ENCODE assay signal across 8 cellular contexts in genomic region chr22:38204784-38205183, GRCh38. TPM values are rescaled to one million over a fixed set of nuclear protein-coding genes. Genes with fewer than 3 reads are reported as not detected.
DNase-seq lines count a peak whose midpoint lies in the region; ATAC-seq and TF ChIP-seq lines count a peak whose summit lies in the region.

No MANE protein-coding gene starts in this region.

- 66 to 79% methylated on average over 7 of the region's 7 CpGs for WGBS in upper lobe of left lung, 2 donors

- H3K9me3 ChIP-seq in left ventricle myocardium inferior (replicated peaks) = no peaks in the 10 kb centered on the region
- no peaks in the 10 kb centered on the region for H3K9me3 ChIP-seq in upper lobe of left lung

- no peak overlapping the region for H3K27ac Mint-ChIP-seq in activated B cell treated with CpG ODN at 0.5 μM for 24 hours
- no peak overlapping the region for H3K27ac Mint-ChIP-seq in activated CD4-positive, alpha-beta T cell treated with anti-CD3 and anti-CD28 coated beads, Interleukin-2, amount 10 ng/mL, durations not matched to agents 24 days and 14 days

- H3K4me1 ChIP-seq in left ventricle myocardium inferior (peaks cover 45% of the 10 kb centered on the region), upper lobe of left lung (peaks cover 24 to 30% (median 27%) of the 10 kb centered on the region in 4 donors)

- peak overlapping the region; percentile 97 for H3K27ac ChIP-seq in left ventricle myocardium inferior (replicated peaks)
- H3K27ac ChIP-seq in layer of hippocampus (ENCODE audit: low read depth, low read length) = peak overlapping the region; percentile 71
- H3K27ac ChIP-seq in upper lobe of left lung = peak overlapping the region in 3 of 4 donors; percentile 62 to 99 (median 96)

- H3K27me3 Mint-ChIP-seq in activated B cell treated with CpG ODN at 0.5 μM for 24 hours = no peaks in the 10 kb centered on the region
- no peaks in the 10 kb centered on the region for H3K27me3 Mint-ChIP-seq in activated CD4-positive, alpha-beta T cell treated with anti-CD3 and anti-CD28 coated beads, Interleukin-2, amount 10 ng/mL, durations not matched to agents 24 days and 14 days

- peaks cover 36% of the 10 kb centered on the region for H3K4me1 Mint-ChIP-seq in activated B cell treated with CpG ODN at 0.5 μM for 24 hours
- H3K4me1 Mint-ChIP-seq in activated CD4-positive, alpha-beta T cell treated with anti-CD3 and anti-CD28 coated beads, Interleukin-2, amount 10 ng/mL, durations not matched to agents 24 days and 14 days = peaks cover 34% of the 10 kb centered on the region

- CTCF ChIA-PET in activated B cell treated with CpG ODN at 0.5 μM for 24 hours (lab: Charles Lee) = interaction anchor here (2.1 kb wide), 1 partner anchor 11 kb away, joined by 8 read pairs; no protein-coding TSS in a partner anchor

- intact Hi-C loops in left ventricle myocardium inferior (cut with micrococcal nuclease) (no loop called here), cardiac septum (cut with DNase I) (loop anchor here (5.0 kb wide), 1 partner anchor 98 kb away; no protein-coding TSS in a partner anchor), activated B cell treated with CpG ODN at 0.5 μM for 24 hours (cut with micrococcal nuclease) (loop anchor here (5.0 to 10.0 kb wide), 3 partner anchors 58 to 368 kb away; partner anchors contain the start of genes DMC1 and PICK1)
- intact Hi-C loops in activated CD4-positive, alpha-beta T cell treated with anti-CD3 and anti-CD28 coated beads, Interleukin-2, amount 10 ng/mL, durations not matched to agents 24 days and 14 days (cut with micrococcal nuclease) = loop anchor here (10.0 kb wide), 1 partner anchor 90 kb away; the partner anchor contains the start of gene BAIAP2L2

- no peak overlapping the region for H3K4me3 ChIP-seq in left ventricle myocardium inferior
- no peak overlapping the region for H3K4me3 ChIP-seq in upper lobe of left lung

- POLR2A ChIA-PET in activated B cell treated with CpG ODN at 0.5 μM for 24 hours (lab: Charles Lee) = interaction anchor here (0.9 to 1.8 kb wide), 2 partner anchors 23 to 43 kb away, joined by 5 to 8 read pairs; partner anchors contain the start of gene PLA2G6

- H3K27me3 ChIP-seq in left ventricle myocardium inferior (ENCODE audit: low read depth) = no peaks in the 10 kb centered on the region
- no peaks in the 10 kb centered on the region for H3K27me3 ChIP-seq in layer of hippocampus (ENCODE audit: control insufficient read depth, insufficient read depth, low read length)
- H3K27me3 ChIP-seq in upper lobe of left lung = no peaks in the 10 kb centered on the region

- H3K36me3 ChIP-seq in left ventricle myocardium inferior (no peaks in the 10 kb centered on the region), upper lobe of left lung (peaks cover 0 to 9% (median 0%) of the 10 kb centered on the region in 4 donors)

- no peaks in the 10 kb centered on the region for H3K36me3 Mint-ChIP-seq in activated B cell treated with CpG ODN at 0.5 μM for 24 hours (ENCODE audit: low read depth)
- peaks cover 1% of the 10 kb centered on the region for H3K36me3 Mint-ChIP-seq in activated CD4-positive, alpha-beta T cell treated with anti-CD3 and anti-CD28 coated beads, Interleukin-2, amount 10 ng/mL, durations not matched to agents 24 days and 14 days (ENCODE audit: low read depth)

- no peak for DNase-seq in left ventricle myocardium inferior
- DNase-seq in cardiac septum (ENCODE audit: low spot score) = no peak
- DNase-seq in activated B cell treated with CpG ODN at 0.5 μM for 24 hours = no peak
- DNase-seq in upper lobe of left lung = no peak
- DNase-seq in DMS53 (lab: John Stamatoyannopoulos, UW) = no peak
- no peak for DNase-seq in activated CD4-positive, alpha-beta T cell treated with anti-CD3 and anti-CD28 coated beads, Interleukin-2, amount 10 ng/mL, durations not matched to agents 24 days and 14 days

- no peak for TF ChIP-seq EP300 in upper lobe of left lung (IDR thresholded peaks at IDR 0.05)

- TF ChIP-seq CTCF in left ventricle myocardium inferior (IDR thresholded peaks at IDR 0.05; ENCODE audit: borderline replicate concordance) = no peak
- no peak for TF ChIP-seq CTCF in activated B cell treated with CpG ODN at 0.5 μM for 24 hours (IDR thresholded peaks at IDR 0.05)
- no peak for TF ChIP-seq CTCF in upper lobe of left lung (IDR thresholded peaks at IDR 0.05)

- H3K9me3 Mint-ChIP-seq in activated B cell treated with CpG ODN at 0.5 μM for 24 hours = no peaks in the 10 kb centered on the region
- H3K9me3 Mint-ChIP-seq in activated CD4-positive, alpha-beta T cell treated with anti-CD3 and anti-CD28 coated beads, Interleukin-2, amount 10 ng/mL, durations not matched to agents 24 days and 14 days = no peaks in the 10 kb centered on the region

- ATAC-seq in activated B cell treated with CpG ODN at 0.5 μM for 24 hours (ENCODE audit: low read depth) = peak; percentile 9
- ATAC-seq in upper lobe of left lung (ENCODE audit: low FRiP score in 2 of 2) = no peak
- ATAC-seq in HG03108 (IDR thresholded peaks at IDR 0.05; ENCODE audit: unreplicated experiment) = no peak

- TF ChIP-seq POLR2A in upper lobe of left lung (IDR thresholded peaks at IDR 0.05) = no peak

- H3K4me3 Mint-ChIP-seq in activated B cell treated with CpG ODN at 0.5 μM for 24 hours = no peak overlapping the region
- H3K4me3 Mint-ChIP-seq in activated CD4-positive, alpha-beta T cell treated with anti-CD3 and anti-CD28 coated beads, Interleukin-2, amount 10 ng/mL, durations not matched to agents 24 days and 14 days = no peak overlapping the region

RNA-seq across cellular contexts. Expression of gene MAFF, which starts 3.0 kb away (rescaled TPM):
- total RNA-seq in left ventricle myocardium inferior (4.7 TPM), cardiac septum (9.8 TPM), activated B cell treated with CpG ODN at 0.5 μM for 24 hours (2.3 and 4.5 TPM in 2 replicates), upper lobe of left lung (10 to 100 TPM; 25.1 to 75.7 (median 44.5) TPM)
- total RNA-seq in activated CD4-positive, alpha-beta T cell treated with anti-CD3 and anti-CD28 coated beads, Interleukin-2, amount 10 ng/mL, durations not matched to agents 24 days and 14 days = 12.6 and 12.8 TPM in 2 replicates

RNA-seq across cellular contexts. Expression of gene PLA2G6, which starts 23.2 kb away (rescaled TPM):
- total RNA-seq in left ventricle myocardium inferior (14.1 TPM), cardiac septum (12.5 TPM), activated B cell treated with CpG ODN at 0.5 μM for 24 hours (53.0 and 64.0 TPM in 2 replicates), upper lobe of left lung (100 to 1,000 TPM in 1 of 6 donors, 10 to 100 TPM in 5; 21.1 to 295 (median 47.5) TPM)
- total RNA-seq in activated CD4-positive, alpha-beta T cell treated with anti-CD3 and anti-CD28 coated beads, Interleukin-2, amount 10 ng/mL, durations not matched to agents 24 days and 14 days = 34.3 and 43.2 TPM in 2 replicates
